Comparison of ENCODE assay signal across 8 cellular contexts in genomic region chr4:121869841-121870822, GRCh38. TPM values are rescaled to one million over a fixed set of nuclear protein-coding genes. Genes with fewer than 3 reads are reported as not detected.
A peak's percentile ranks its signal among the peaks of the same experiment; 100 is the strongest.
DNase-seq lines count a peak whose midpoint lies in the region; ATAC-seq and FAIRE-seq lines count a peak whose summit lies in the region.

BBS7 (minus strand) TSS chr4:121870474; CDS start chr4:121870313, 161 bp downstream.

- no peaks in the 10 kb centered on the region for H3K9me3 ChIP-seq in aorta (ENCODE audit: control insufficient read depth, low read length)

- H3K4me1 ChIP-seq in rectal smooth muscle tissue (ENCODE audit: control insufficient read depth, insufficient read depth, low read length): no peaks in the 10 kb centered on the region
- H3K4me1 ChIP-seq in aorta (ENCODE audit: control insufficient read depth in 1 of 2, insufficient read depth in 2 of 2, low read length in 2 of 2): no peaks in the 10 kb centered on the region

- peak within 1 kb of the TSS; percentile 89 for H3K27ac ChIP-seq in rectal smooth muscle tissue (ENCODE audit: low read depth, low read length)
- H3K27ac ChIP-seq in aorta (ENCODE audit: low read depth in 1 of 2, low read length in 2 of 2): peak within 1 kb of the TSS; percentile 54 to 88

- intact Hi-C loops in aorta (cut with DNase I): loop anchor here (1.0 to 5.0 kb wide), 2 partner anchors 46 to 48 kb away; partner anchors contain the start of gene CCNA2 (in 1 of the 2)

- peak; percentile 99 for FAIRE-seq in GM18507 (lab: Jason Lieb, UNC)

- H3K27me3 ChIP-seq in rectal smooth muscle tissue (ENCODE audit: control insufficient read depth, insufficient read depth, low read length): no peaks in the 10 kb centered on the region
- no peaks in the 10 kb centered on the region for H3K27me3 ChIP-seq in aorta (ENCODE audit: control insufficient read depth in 1 of 2, insufficient read depth in 2 of 2, low read length in 1 of 2)

- DNase-seq in GM18507 (ENCODE audit: extremely low spot score, insufficient read length, low read depth) (peak; percentile 88), NCI-H2081 (lab: John Stamatoyannopoulos, UW) (peak; percentile 94), T1000 (lab: John Stamatoyannopoulos, UW) (peak; percentile 96), astrocyte of the hippocampus (ENCODE audit: low read depth, low spot score) (peak; percentile 99), hepatic stellate cell (ENCODE audit: low spot score) (peak; percentile 82), aorta (peak; percentile 99 to 100)

- H3K9ac ChIP-seq in rectal smooth muscle tissue (ENCODE audit: low read length): peak within 1 kb of the TSS; percentile 78

- 0% methylated on average over 58 of the region's 58 CpGs for WGBS in aorta, 2 donors

- H3K36me3 ChIP-seq in rectal smooth muscle tissue (ENCODE audit: control insufficient read depth, insufficient read depth, low read length) (no peaks in the 10 kb centered on the region), aorta (ENCODE audit: control insufficient read depth in 1 of 2, insufficient read depth in 2 of 2, low read length in 1 of 2) (no peaks in the 10 kb centered on the region)

- ATAC-seq in HG02981 (IDR thresholded peaks at IDR 0.05; ENCODE audit: unreplicated experiment): peak; percentile 99
- ATAC-seq in aorta (ENCODE audit: low FRiP score): peak; percentile 99

- H3K4me3 ChIP-seq in rectal smooth muscle tissue (ENCODE audit: low read length) (peak within 1 kb of the TSS; percentile 93), aorta (ENCODE audit: low read length in 2 of 2) (peak within 1 kb of the TSS; percentile 70 to 88)

RNA-seq across cellular contexts. Expression of gene BBS7, which starts in this region (rescaled TPM):
- 10 to 100 TPM; 16.6 to 17.5 TPM for total RNA-seq in aorta
- 10 to 100 TPM in 1 of 2 donors, 1 to 10 TPM in 1; 7.0 to 10.4 TPM for polyA plus RNA-seq in aorta

Comparison
In these comparisons a context has a peak if more than half of its experiments do, and no peak if none do; other contexts are left out.
1. Peak in every context shown above with its lines: DNase-seq, ATAC-seq, H3K4me3 ChIP-seq and H3K27ac ChIP-seq.